ENCODE assay signal across 1 cellular context in genomic region chr15:101014921-101015841, GRCh38.
A peak's percentile ranks its signal among the peaks of the same experiment; 100 is the strongest.
TF ChIP-seq lines count a peak whose summit lies in the region.

No MANE protein-coding gene starts in this region.

TF ChIP-seq in K562, 482 proteins besides CTCF, POLR2A, EP300 and RAD21 (continued from another document and continues in another):
- TF ChIP-seq, protein P1, sequence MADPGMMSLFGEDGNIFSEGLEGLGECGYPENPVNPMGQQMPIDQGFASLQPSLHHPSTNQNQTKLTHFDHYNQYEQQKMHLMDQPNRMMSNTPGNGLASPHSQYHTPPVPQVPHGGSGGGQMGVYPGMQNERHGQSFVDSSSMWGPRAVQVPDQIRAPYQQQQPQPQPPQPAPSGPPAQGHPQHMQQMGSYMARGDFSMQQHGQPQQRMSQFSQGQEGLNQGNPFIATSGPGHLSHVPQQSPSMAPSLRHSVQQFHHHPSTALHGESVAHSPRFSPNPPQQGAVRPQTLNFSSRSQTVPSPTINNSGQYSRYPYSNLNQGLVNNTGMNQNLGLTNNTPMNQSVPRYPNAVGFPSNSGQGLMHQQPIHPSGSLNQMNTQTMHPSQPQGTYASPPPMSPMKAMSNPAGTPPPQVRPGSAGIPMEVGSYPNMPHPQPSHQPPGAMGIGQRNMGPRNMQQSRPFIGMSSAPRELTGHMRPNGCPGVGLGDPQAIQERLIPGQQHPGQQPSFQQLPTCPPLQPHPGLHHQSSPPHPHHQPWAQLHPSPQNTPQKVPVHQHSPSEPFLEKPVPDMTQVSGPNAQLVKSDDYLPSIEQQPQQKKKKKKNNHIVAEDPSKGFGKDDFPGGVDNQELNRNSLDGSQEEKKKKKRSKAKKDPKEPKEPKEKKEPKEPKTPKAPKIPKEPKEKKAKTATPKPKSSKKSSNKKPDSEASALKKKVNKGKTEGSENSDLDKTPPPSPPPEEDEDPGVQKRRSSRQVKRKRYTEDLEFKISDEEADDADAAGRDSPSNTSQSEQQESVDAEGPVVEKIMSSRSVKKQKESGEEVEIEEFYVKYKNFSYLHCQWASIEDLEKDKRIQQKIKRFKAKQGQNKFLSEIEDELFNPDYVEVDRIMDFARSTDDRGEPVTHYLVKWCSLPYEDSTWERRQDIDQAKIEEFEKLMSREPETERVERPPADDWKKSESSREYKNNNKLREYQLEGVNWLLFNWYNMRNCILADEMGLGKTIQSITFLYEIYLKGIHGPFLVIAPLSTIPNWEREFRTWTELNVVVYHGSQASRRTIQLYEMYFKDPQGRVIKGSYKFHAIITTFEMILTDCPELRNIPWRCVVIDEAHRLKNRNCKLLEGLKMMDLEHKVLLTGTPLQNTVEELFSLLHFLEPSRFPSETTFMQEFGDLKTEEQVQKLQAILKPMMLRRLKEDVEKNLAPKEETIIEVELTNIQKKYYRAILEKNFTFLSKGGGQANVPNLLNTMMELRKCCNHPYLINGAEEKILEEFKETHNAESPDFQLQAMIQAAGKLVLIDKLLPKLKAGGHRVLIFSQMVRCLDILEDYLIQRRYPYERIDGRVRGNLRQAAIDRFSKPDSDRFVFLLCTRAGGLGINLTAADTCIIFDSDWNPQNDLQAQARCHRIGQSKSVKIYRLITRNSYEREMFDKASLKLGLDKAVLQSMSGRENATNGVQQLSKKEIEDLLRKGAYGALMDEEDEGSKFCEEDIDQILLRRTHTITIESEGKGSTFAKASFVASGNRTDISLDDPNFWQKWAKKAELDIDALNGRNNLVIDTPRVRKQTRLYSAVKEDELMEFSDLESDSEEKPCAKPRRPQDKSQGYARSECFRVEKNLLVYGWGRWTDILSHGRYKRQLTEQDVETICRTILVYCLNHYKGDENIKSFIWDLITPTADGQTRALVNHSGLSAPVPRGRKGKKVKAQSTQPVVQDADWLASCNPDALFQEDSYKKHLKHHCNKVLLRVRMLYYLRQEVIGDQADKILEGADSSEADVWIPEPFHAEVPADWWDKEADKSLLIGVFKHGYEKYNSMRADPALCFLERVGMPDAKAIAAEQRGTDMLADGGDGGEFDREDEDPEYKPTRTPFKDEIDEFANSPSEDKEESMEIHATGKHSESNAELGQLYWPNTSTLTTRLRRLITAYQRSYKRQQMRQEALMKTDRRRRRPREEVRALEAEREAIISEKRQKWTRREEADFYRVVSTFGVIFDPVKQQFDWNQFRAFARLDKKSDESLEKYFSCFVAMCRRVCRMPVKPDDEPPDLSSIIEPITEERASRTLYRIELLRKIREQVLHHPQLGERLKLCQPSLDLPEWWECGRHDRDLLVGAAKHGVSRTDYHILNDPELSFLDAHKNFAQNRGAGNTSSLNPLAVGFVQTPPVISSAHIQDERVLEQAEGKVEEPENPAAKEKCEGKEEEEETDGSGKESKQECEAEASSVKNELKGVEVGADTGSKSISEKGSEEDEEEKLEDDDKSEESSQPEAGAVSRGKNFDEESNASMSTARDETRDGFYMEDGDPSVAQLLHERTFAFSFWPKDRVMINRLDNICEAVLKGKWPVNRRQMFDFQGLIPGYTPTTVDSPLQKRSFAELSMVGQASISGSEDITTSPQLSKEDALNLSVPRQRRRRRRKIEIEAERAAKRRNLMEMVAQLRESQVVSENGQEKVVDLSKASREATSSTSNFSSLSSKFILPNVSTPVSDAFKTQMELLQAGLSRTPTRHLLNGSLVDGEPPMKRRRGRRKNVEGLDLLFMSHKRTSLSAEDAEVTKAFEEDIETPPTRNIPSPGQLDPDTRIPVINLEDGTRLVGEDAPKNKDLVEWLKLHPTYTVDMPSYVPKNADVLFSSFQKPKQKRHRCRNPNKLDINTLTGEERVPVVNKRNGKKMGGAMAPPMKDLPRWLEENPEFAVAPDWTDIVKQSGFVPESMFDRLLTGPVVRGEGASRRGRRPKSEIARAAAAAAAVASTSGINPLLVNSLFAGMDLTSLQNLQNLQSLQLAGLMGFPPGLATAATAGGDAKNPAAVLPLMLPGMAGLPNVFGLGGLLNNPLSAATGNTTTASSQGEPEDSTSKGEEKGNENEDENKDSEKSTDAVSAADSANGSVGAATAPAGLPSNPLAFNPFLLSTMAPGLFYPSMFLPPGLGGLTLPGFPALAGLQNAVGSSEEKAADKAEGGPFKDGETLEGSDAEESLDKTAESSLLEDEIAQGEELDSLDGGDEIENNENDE (IDR thresholded peaks at IDR 0.05; ENCODE audit: low read depth, low read length) = no peak
- TF ChIP-seq ZKSCAN8 (CRISPR knock-in tag; IDR thresholded peaks at IDR 0.05) (no peak), ATF1 (CRISPR knock-in tag; IDR thresholded peaks at IDR 0.05) (no peak), ATF1 (tag; IDR thresholded peaks at IDR 0.05) (no peak), PTTG1 (tag; IDR thresholded peaks at IDR 0.05; ENCODE audit: low read depth) (no peak), PPARD (CRISPR knock-in tag; IDR thresholded peaks at IDR 0.05) (no peak), SAP30 (IDR thresholded peaks at IDR 0.05; ENCODE audit: borderline replicate concordance, insufficient read depth, low read depth, low read length, poor library complexity, severe bottlenecking) (no peak), KLF13 (tag; IDR thresholded peaks at IDR 0.05; ENCODE audit: borderline replicate concordance, low read depth) (no peak), ZFX (CRISPR knock-in tag; IDR thresholded peaks at IDR 0.05) (no peak), TBP (optimal IDR thresholded peaks at IDR 0.05; ENCODE audit: low read depth, low read length) (no peak), STAG1 (CRISPR knock-in tag; IDR thresholded peaks at IDR 0.05; ENCODE audit: borderline replicate concordance) (peak; percentile 95; the same call in 1 of the 2 replicates), EWSR1 (IDR thresholded peaks at IDR 0.05; ENCODE audit: borderline replicate concordance, low read depth, partially characterized antibody) (no peak), MCM3 (IDR thresholded peaks at IDR 0.05) (no peak), PHF21A (IDR thresholded peaks at IDR 0.05; ENCODE audit: borderline replicate concordance, low read depth) (no peak), ZNF507 (tag; conservative IDR thresholded peaks at IDR 0.05) (no peak), PRPF4 (IDR thresholded peaks at IDR 0.05; ENCODE audit: insufficient read depth, low read depth, low read length, poor library complexity, severe bottlenecking) (no peak), ZFP36 (IDR thresholded peaks at IDR 0.05; ENCODE audit: low read depth, low read length, partially characterized antibody) (no peak), ZFP30 (CRISPR knock-in tag; IDR thresholded peaks at IDR 0.05; ENCODE audit: borderline replicate concordance) (no peak), SAFB (IDR thresholded peaks at IDR 0.05; ENCODE audit: borderline replicate concordance, low read depth, low read length) (no peak), PCBP1 (IDR thresholded peaks at IDR 0.05; ENCODE audit: low read depth, low read length, poor library complexity, severe bottlenecking) (no peak), NFIX (CRISPR knock-in tag; IDR thresholded peaks at IDR 0.05; ENCODE audit: low read depth) (no peak), POLR2AphosphoS2 (IDR thresholded peaks at IDR 0.05; ENCODE audit: low read length) (no peak), HES1 (IDR thresholded peaks at IDR 0.05; ENCODE audit: low read depth) (no peak), MLLT1 (IDR thresholded peaks at IDR 0.05) (no peak), ZNF778 (CRISPR knock-in tag; IDR thresholded peaks at IDR 0.05) (no peak), CREB1 (IDR thresholded peaks at IDR 0.05) (no peak), CREB1 (CRISPR knock-in tag; IDR thresholded peaks at IDR 0.05) (0 out of 2 replicates have a peak, but pooled peaks have one; percentile 18), ZNF232 (CRISPR knock-in tag; IDR thresholded peaks at IDR 0.05) (no peak), PYGO2 (tag; IDR thresholded peaks at IDR 0.05) (no peak), JUN (IDR thresholded peaks at IDR 0.05; ENCODE audit: borderline replicate concordance, low read depth, low read length) (no peak), JUN (CRISPR knock-in tag; IDR thresholded peaks at IDR 0.05; ENCODE audit: borderline replicate concordance) (no peak), ZNF41 (CRISPR knock-in tag; conservative IDR thresholded peaks at IDR 0.05) (no peak), NCOA2 (IDR thresholded peaks at IDR 0.05; ENCODE audit: partially characterized antibody in 2 of 2) (no peak), SETDB1 (IDR thresholded peaks at IDR 0.05; ENCODE audit: low read length) (no peak), CUX1 (CRISPR knock-in tag; IDR thresholded peaks at IDR 0.05) (no peak), TAF15 (IDR thresholded peaks at IDR 0.05; ENCODE audit: low read depth, low read length) (no peak), KLF16 (IDR thresholded peaks at IDR 0.05) (0 out of 2 replicates have a peak, but pooled peaks have one; percentile 26), NFE2L1 (tag; IDR thresholded peaks at IDR 0.05; ENCODE audit: borderline replicate concordance, low read depth) (no peak), DEAF1 (CRISPR knock-in tag; IDR thresholded peaks at IDR 0.05) (peak; percentile 77)
- TF ChIP-seq, protein P2, sequence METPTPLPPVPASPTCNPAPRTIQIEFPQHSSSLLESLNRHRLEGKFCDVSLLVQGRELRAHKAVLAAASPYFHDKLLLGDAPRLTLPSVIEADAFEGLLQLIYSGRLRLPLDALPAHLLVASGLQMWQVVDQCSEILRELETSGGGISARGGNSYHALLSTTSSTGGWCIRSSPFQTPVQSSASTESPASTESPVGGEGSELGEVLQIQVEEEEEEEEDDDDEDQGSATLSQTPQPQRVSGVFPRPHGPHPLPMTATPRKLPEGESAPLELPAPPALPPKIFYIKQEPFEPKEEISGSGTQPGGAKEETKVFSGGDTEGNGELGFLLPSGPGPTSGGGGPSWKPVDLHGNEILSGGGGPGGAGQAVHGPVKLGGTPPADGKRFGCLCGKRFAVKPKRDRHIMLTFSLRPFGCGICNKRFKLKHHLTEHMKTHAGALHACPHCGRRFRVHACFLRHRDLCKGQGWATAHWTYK (CRISPR knock-in tag; IDR thresholded peaks at IDR 0.05) = no peak
